In the genomic region with DNA sequence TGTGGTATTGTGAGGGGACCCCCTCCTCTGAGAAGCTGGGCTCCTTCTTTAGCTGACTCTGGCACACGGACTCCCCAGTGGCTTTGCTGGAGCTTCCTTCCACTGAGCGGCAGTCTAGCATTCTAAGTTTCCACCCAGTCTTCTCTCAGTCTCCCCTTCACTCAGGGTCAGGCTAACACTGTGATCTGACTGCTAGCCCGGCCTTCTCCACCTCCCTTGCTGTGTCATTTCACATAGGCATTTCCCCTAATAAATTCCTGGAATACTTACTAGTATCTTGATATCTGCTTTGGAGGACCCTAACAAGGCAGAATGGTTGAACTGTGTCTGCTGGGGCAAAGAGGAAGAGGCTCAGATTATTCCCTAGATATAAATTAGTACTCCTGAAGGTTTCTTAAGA, we compare ENCODE assay signal across 20 cellular contexts.
DNase-seq lines count a peak whose midpoint lies in the region; ATAC-seq, FAIRE-seq and TF ChIP-seq lines count a peak whose summit lies in the region.
"Had no signal": no experiment of that assay in that cellular context is flagged by ENCODE, and none has a peak within 500 bp of the region (broad histone marks: within the 10 kb centered on the region; RNA-seq: fewer than 3 reads in every experiment).

No MANE protein-coding gene starts in this region.

- H3K4me3 ChIP-seq in BLaER1 treated with 17β-estradiol and CSF1 and Interleukin-3, amounts not matched to agents 10 nM and 100 nM: no peak overlapping the region
- H3K4me3 ChIP-seq in adrenal gland (no peak overlapping the region), kidney (ENCODE audit: low read length in 2 of 2) (no peak overlapping the region), sigmoid colon (no peak overlapping the region)
- H3K4me3 ChIP-seq: A549, gastrocnemius medialis, left ventricle myocardium inferior, testis had no signal

- no peaks in the 10 kb centered on the region for H4K20me1 ChIP-seq in BLaER1 treated with 17β-estradiol and CSF1 and Interleukin-3, amounts not matched to agents 10 nM and 100 nM

- H3K9ac ChIP-seq in BLaER1 treated with 17β-estradiol and CSF1 and Interleukin-3, amounts not matched to agents 10 nM and 100 nM: no peak overlapping the region
- no peak overlapping the region for H3K9ac ChIP-seq in kidney (ENCODE audit: low read length in 2 of 2)

- TF ChIP-seq EP300 in sigmoid colon (IDR thresholded peaks at IDR 0.05): no peak

- TF ChIP-seq POLR2A in adrenal gland (IDR thresholded peaks at IDR 0.05): no peak
- TF ChIP-seq POLR2A in sigmoid colon (IDR thresholded peaks at IDR 0.05): no peak

- H3K27me3 ChIP-seq in BLaER1 treated with 17β-estradiol and CSF1 and Interleukin-3, amounts not matched to agents 10 nM and 100 nM: no peaks in the 10 kb centered on the region
- no peaks in the 10 kb centered on the region for H3K27me3 ChIP-seq in adrenal gland
- H3K27me3 ChIP-seq in sigmoid colon: no peaks in the 10 kb centered on the region
- H3K27me3 ChIP-seq: gastrocnemius medialis, testis had no signal

- H3K9me3 ChIP-seq in BLaER1 treated with 17β-estradiol and CSF1 and Interleukin-3, amounts not matched to agents 10 nM and 100 nM (replicated peaks in 1 of 11): peaks cover 0 to 6% (median 0%) of the 10 kb centered on the region in 11 experiments; a peak in 1 of 22 replicates
- H3K9me3 ChIP-seq in adrenal gland (replicated peaks in 1 of 3): no peaks in the 10 kb centered on the region
- H3K9me3 ChIP-seq in kidney (ENCODE audit: control insufficient read depth in 1 of 2, low read length in 2 of 2): no peaks in the 10 kb centered on the region
- no peaks in the 10 kb centered on the region for H3K9me3 ChIP-seq in sigmoid colon
- H3K9me3 ChIP-seq: A549, gastrocnemius medialis, left ventricle myocardium inferior, testis had no signal

- TF ChIP-seq CTCF in adrenal gland (IDR thresholded peaks at IDR 0.05) (no peak), kidney (IDR thresholded peaks at IDR 0.05; ENCODE audit: borderline replicate concordance, extremely low read depth, insufficient read depth) (no peak), sigmoid colon (IDR thresholded peaks at IDR 0.05) (no peak)

- intact Hi-C loops in adrenal gland (cut with DNase I) (no loop called here), kidney (cut with DNase I) (no loop called here), sigmoid colon (cut with DNase I) (loop anchor here (10.0 kb wide), 2 partner anchors 300 to 860 kb away; no protein-coding TSS in a partner anchor)

- H3K36me3 ChIP-seq in BLaER1 treated with 17β-estradiol and CSF1 and Interleukin-3, amounts not matched to agents 10 nM and 100 nM: no peaks in the 10 kb centered on the region
- H3K36me3 ChIP-seq in adrenal gland (replicated peaks in 1 of 2): no peaks in the 10 kb centered on the region
- no peaks in the 10 kb centered on the region for H3K36me3 ChIP-seq in kidney (ENCODE audit: control insufficient read depth in 1 of 2, insufficient read depth in 2 of 2, low read length in 2 of 2)
- H3K36me3 ChIP-seq in sigmoid colon: no peaks in the 10 kb centered on the region
- H3K36me3 ChIP-seq: gastrocnemius medialis, left ventricle myocardium inferior had no signal

- H3K4me2 ChIP-seq in BLaER1 treated with 17β-estradiol and CSF1 and Interleukin-3, amounts not matched to agents 10 nM and 100 nM: peak overlapping the region; percentile 53 to 82 (median 76)
- H3K4me2 ChIP-seq: A549 had no signal

- H3K27ac ChIP-seq in BLaER1 treated with 17β-estradiol and CSF1 and Interleukin-3, amounts not matched to agents 10 nM and 100 nM: no peak overlapping the region
- H3K27ac ChIP-seq in adrenal gland (peak overlapping the region in 3 of 5 donors; percentile 66 to 92 (median 87)), kidney (ENCODE audit: low read depth in 2 of 2, low read length in 2 of 2) (peak overlapping the region; percentile 26 to 70), sigmoid colon (peak overlapping the region; percentile 79 to 95 (median 85))
- H3K27ac ChIP-seq: A549, testis had no signal

- no peak for FAIRE-seq in kidney (lab: Jason Lieb, UNC)
- FAIRE-seq: A549, astrocyte, endometrium had no signal

- ATAC-seq in HG02938 (IDR thresholded peaks at IDR 0.05; ENCODE audit: unreplicated experiment) (no peak), GM18861 (IDR thresholded peaks at IDR 0.05; ENCODE audit: unreplicated experiment) (no peak)
- ATAC-seq: A549, gastrocnemius medialis, natural killer cell had no signal

- WGBS in adrenal gland, 4 donors: 82 to 85% (median 84%) methylated on average over 3 of the region's 3 CpGs
- 86 to 92% methylated on average over 3 of the region's 3 CpGs for WGBS in sigmoid colon, 2 donors

- no peak for DNase-seq in adrenal gland
- no peak for DNase-seq in kidney
- no peak for DNase-seq in sigmoid colon
- no peak for DNase-seq in NCI-H774 (lab: John Stamatoyannopoulos, UW)
- no peak for DNase-seq in T-helper 1 cell
- DNase-seq: activated naive CD4-positive, alpha-beta T cell treated with anti-CD3 and anti-CD28 coated beads, Interleukin-2, amount 50 U/mL, for 16 hours; CD4-positive, CD25-positive, alpha-beta regulatory T cell; gastrocnemius medialis; left ventricle myocardium inferior; natural killer cell; NCI-H1694; NCI-H2227 treated with DMSO at 0.1 percent for 48 hours; SW 1271; testis had no signal

- H3K4me1 ChIP-seq in BLaER1 treated with 17β-estradiol and CSF1 and Interleukin-3, amounts not matched to agents 10 nM and 100 nM: peaks cover 24 to 44% (median 33%) of the 10 kb centered on the region in 10 experiments
- H3K4me1 ChIP-seq in adrenal gland (replicated peaks in 1 of 2) (no peaks in the 10 kb centered on the region), kidney (ENCODE audit: control insufficient read depth in 1 of 2, insufficient read depth in 1 of 2, low read depth in 1 of 2, low read length in 2 of 2) (no peaks in the 10 kb centered on the region), sigmoid colon (peaks cover 0 to 46% (median 30%) of the 10 kb centered on the region in 4 donors)
- H3K4me1 ChIP-seq: A549, testis had no signal

Comparison
In these comparisons a context has a peak if more than half of its experiments do, and no peak if none do; other contexts are left out.
1. H3K27ac ChIP-seq: peak in adrenal gland (3 of 5), kidney (2 of 2) and sigmoid colon (4 of 4); none in BLaER1 treated with 17β-estradiol and CSF1 and Interleukin-3, amounts not matched to agents 10 nM and 100 nM (0 of 11).